In genomic region chr19:13411899-13412298, GRCh38 we compare ENCODE assay signal across 19 cellular contexts.
DNase-seq lines count a peak whose midpoint lies in the region; ATAC-seq, FAIRE-seq and TF ChIP-seq lines count a peak whose summit lies in the region.
"Had no signal": no experiment of that assay in that cellular context is flagged by ENCODE, and none has a peak within 500 bp of the region (broad histone marks: within the 10 kb centered on the region; RNA-seq: fewer than 3 reads in every experiment).

No MANE protein-coding gene starts in this region.

- SMC1A ChIA-PET in GM12878 (lab: Charles Lee; ENCODE audit: uncharacterized antibody, unreplicated experiment), result no interaction called here

- H3K79me2 ChIP-seq in GM12878 (ENCODE audit: control insufficient read depth, insufficient read depth, low read length), result no peaks in the 10 kb centered on the region

- no peak for FAIRE-seq in GM12878 (lab: Jason Lieb, UNC)
- FAIRE-seq: D721Med, H54 had no signal

- H3K27ac Mint-ChIP-seq in activated CD4-positive, alpha-beta T cell treated with anti-CD3 and anti-CD28 coated beads, Interleukin-2, amount 10 ng/mL, durations not matched to agents 24 days and 14 days, result no peak overlapping the region
- H3K27ac Mint-ChIP-seq: CD14-positive monocyte; CD4-positive, alpha-beta T cell; CD8-positive, alpha-beta memory T cell; HFFc6 had no signal

- no peak for ATAC-seq in GM12878
- no peak for ATAC-seq in HG02973 (IDR thresholded peaks at IDR 0.05; ENCODE audit: unreplicated experiment)

- H3K9me3 ChIP-seq in GM12878 (replicated peaks; ENCODE audit: control insufficient read depth, insufficient read depth, low read length) (no peaks in the 10 kb centered on the region; the same call in 2 of the 3 replicates), spleen (peaks cover 0 to 6% (median 0%) of the 10 kb centered on the region in 8 donors)
- H3K9me3 ChIP-seq: HAP-1 had no signal

- no peaks in the 10 kb centered on the region for H3K9me3 Mint-ChIP-seq in activated CD4-positive, alpha-beta T cell treated with anti-CD3 and anti-CD28 coated beads, Interleukin-2, amount 10 ng/mL, durations not matched to agents 24 days and 14 days
- H3K9me3 Mint-ChIP-seq: CD4-positive, alpha-beta T cell; HFFc6 had no signal

- peaks cover 4% of the 10 kb centered on the region for H3K4me1 ChIP-seq in GM12878 (ENCODE audit: control insufficient read depth, insufficient read depth, low read length)
- H3K4me1 ChIP-seq in spleen, result no peaks in the 10 kb centered on the region
- H3K4me1 ChIP-seq: HAP-1 had no signal

- no peaks in the 10 kb centered on the region for H4K20me1 ChIP-seq in GM12878 (ENCODE audit: control insufficient read depth, insufficient read depth)

- H3K4me2 ChIP-seq in GM12878 (ENCODE audit: control insufficient read depth, insufficient read depth), result 0 out of 2 replicates have a peak overlapping the region, but pooled peaks have one; percentile 22

- H2AFZ ChIP-seq in GM12878 (ENCODE audit: control insufficient read depth, low read depth, low read length), result no peak overlapping the region

- DNase-seq in GM06990 (ENCODE audit: extremely low read depth, insufficient read length) (peak; percentile 33), GM13977 (ENCODE audit: low spot score) (peak; percentile 20), GM12878 (ENCODE audit: low read depth, low spot score) (no peak), spleen (no peak), amniotic stem cell (lab: John Stamatoyannopoulos, UW) (no peak)
- no peak for DNase-seq in activated CD4-positive, alpha-beta T cell treated with anti-CD3 and anti-CD28 coated beads, Interleukin-2, amount 10 ng/mL, durations not matched to agents 24 days and 14 days
- DNase-seq: CD4-positive, alpha-beta T cell; CD8-positive, alpha-beta memory T cell; DMS 273 treated with DMSO at 0.1 percent for 48 hours; DMS79; EL; GDM1; GOT3; HFFc6 had no signal

- TF ChIP-seq RAD21 in GM12878 (IDR thresholded peaks at IDR 0.05; ENCODE audit: insufficient read depth, low read depth, low read length), result no peak

- H3K4me3 Mint-ChIP-seq in activated CD4-positive, alpha-beta T cell treated with anti-CD3 and anti-CD28 coated beads, Interleukin-2, amount 10 ng/mL, durations not matched to agents 24 days and 14 days, result no peak overlapping the region
- H3K4me3 Mint-ChIP-seq: CD14-positive monocyte; CD4-positive, alpha-beta T cell; CD8-positive, alpha-beta memory T cell; HFFc6 had no signal

- no peaks in the 10 kb centered on the region for H3K27me3 Mint-ChIP-seq in activated CD4-positive, alpha-beta T cell treated with anti-CD3 and anti-CD28 coated beads, Interleukin-2, amount 10 ng/mL, durations not matched to agents 24 days and 14 days

- TF ChIP-seq EP300 in GM12878 (IDR thresholded peaks at IDR 0.05; ENCODE audit: borderline replicate concordance in 1 of 2, control insufficient read depth in 1 of 2, low read depth in 2 of 2, low read length in 2 of 2), result no peak

- in situ Hi-C loops in GM13977 (cut with MboI; ENCODE audit: low pct_unique_long_range_greater_than_20kb, low sequenced_read_pairs, unreplicated experiment) (no loop called here), GM12878 (cut with MboI) (no loop called here)

- H3K27me3 ChIP-seq in GM06990 (replicated peaks; ENCODE audit: control insufficient read depth, insufficient read depth, low read length) (no peaks in the 10 kb centered on the region), GM12878 (replicated peaks in 1 of 2; ENCODE audit: control insufficient read depth in 2 of 2, insufficient read depth in 2 of 2, low read length in 1 of 2) (no peaks in the 10 kb centered on the region), spleen (replicated peaks in 1 of 7) (peaks cover 0 to 19% (median 0%) of the 10 kb centered on the region in 7 donors)

- H3K36me3 ChIP-seq in GM06990 (ENCODE audit: control insufficient read depth, insufficient read depth, low read length), result no peaks in the 10 kb centered on the region
- no peaks in the 10 kb centered on the region for H3K36me3 ChIP-seq in GM12878 (ENCODE audit: control insufficient read depth in 2 of 2, insufficient read depth in 2 of 2, low read length in 1 of 2)
- H3K36me3 ChIP-seq in spleen, result no peaks in the 10 kb centered on the region
- H3K36me3 ChIP-seq: HAP-1 had no signal

- H3K9ac ChIP-seq in GM12878 (ENCODE audit: control insufficient read depth, insufficient read depth, low read length), result no peak overlapping the region

- RAD21 ChIA-PET in GM12878 (lab: Charles Lee; ENCODE audit: unreplicated experiment), result no interaction called here

- 7% methylated on average over 6 of the region's 6 CpGs for WGBS in GM12878 (ENCODE audit: insufficient coverage, insufficient replicate concordance, low lambda C conversion rate, missing lambda C conversion rate)
- 82 to 92% (median 86%) methylated on average over 6 of the region's 6 CpGs for WGBS in spleen, 5 donors

- TF ChIP-seq POLR2A in GM12878 (IDR thresholded peaks at IDR 0.05; ENCODE audit: low read depth, low read length) (no peak), spleen (IDR thresholded peaks at IDR 0.05) (no peak)

- POLR2A ChIA-PET in GM12878 (lab: Charles Lee), result no interaction called here

- no peaks in the 10 kb centered on the region for H3K4me1 Mint-ChIP-seq in activated CD4-positive, alpha-beta T cell treated with anti-CD3 and anti-CD28 coated beads, Interleukin-2, amount 10 ng/mL, durations not matched to agents 24 days and 14 days
- H3K4me1 Mint-ChIP-seq: CD14-positive monocyte; CD8-positive, alpha-beta memory T cell had no signal

- no TSS peak for BruUV-seq in GM12878 (replicated peaks; lab: Mats Ljungman, UMichigan)

- CTCF ChIA-PET in GM12878 (lab: Yijun Ruan, JAX), result no interaction called here

- H3K27ac ChIP-seq in GM12878 (ENCODE audit: control insufficient read depth, insufficient read depth) (no peak overlapping the region), spleen (no peak overlapping the region)

- TF ChIP-seq CTCF in GM06990 (IDR thresholded peaks at IDR 0.05; ENCODE audit: insufficient read depth, low read length, poor library complexity, severe bottlenecking) (no peak), GM13977 (IDR thresholded peaks at IDR 0.05; ENCODE audit: extremely low read depth, insufficient read depth, missing control alignments) (no peak), GM12878 (IDR thresholded peaks at IDR 0.05 in 2 of 3, conservative IDR thresholded peaks at IDR 0.05 in 1 of 3; ENCODE audit: control insufficient read depth in 2 of 3, extremely low read depth in 1 of 3, insufficient read depth in 1 of 3, low read depth in 3 of 3, low read length in 3 of 3) (no peak), spleen (IDR thresholded peaks at IDR 0.05 in 8 of 11, conservative IDR thresholded peaks at IDR 0.05 in 3 of 11) (no peak)

- intact Hi-C loops in GM12878 (cut with micrococcal nuclease; ENCODE audit: unreplicated experiment), result no loop called here
- intact Hi-C loops in spleen (cut with DNase I; ENCODE audit: low total_unique reads), result no loop called here
- intact Hi-C loops in activated CD4-positive, alpha-beta T cell treated with anti-CD3 and anti-CD28 coated beads, Interleukin-2, amount 10 ng/mL, durations not matched to agents 24 days and 14 days (cut with micrococcal nuclease), result no loop called here

- H3K4me3 ChIP-seq in GM06990 (replicated peaks; ENCODE audit: low read depth, low read length), result no peak overlapping the region
- no peak overlapping the region for H3K4me3 ChIP-seq in GM12878
- no peak overlapping the region for H3K4me3 ChIP-seq in spleen
- H3K4me3 ChIP-seq: HAP-1 had no signal

- H3K36me3 Mint-ChIP-seq in activated CD4-positive, alpha-beta T cell treated with anti-CD3 and anti-CD28 coated beads, Interleukin-2, amount 10 ng/mL, durations not matched to agents 24 days and 14 days (ENCODE audit: low read depth), result no peaks in the 10 kb centered on the region
- H3K36me3 Mint-ChIP-seq: CD14-positive monocyte; CD8-positive, alpha-beta memory T cell had no signal

TF ChIP-seq in GM12878, 131 proteins besides CTCF, POLR2A, EP300 and RAD21:
- 0 out of 2 replicates have a peak, but pooled peaks have one; percentile 24 for TF ChIP-seq RUNX3 (IDR thresholded peaks at IDR 0.05; ENCODE audit: low read length)
- TF ChIP-seq, protein P1, sequence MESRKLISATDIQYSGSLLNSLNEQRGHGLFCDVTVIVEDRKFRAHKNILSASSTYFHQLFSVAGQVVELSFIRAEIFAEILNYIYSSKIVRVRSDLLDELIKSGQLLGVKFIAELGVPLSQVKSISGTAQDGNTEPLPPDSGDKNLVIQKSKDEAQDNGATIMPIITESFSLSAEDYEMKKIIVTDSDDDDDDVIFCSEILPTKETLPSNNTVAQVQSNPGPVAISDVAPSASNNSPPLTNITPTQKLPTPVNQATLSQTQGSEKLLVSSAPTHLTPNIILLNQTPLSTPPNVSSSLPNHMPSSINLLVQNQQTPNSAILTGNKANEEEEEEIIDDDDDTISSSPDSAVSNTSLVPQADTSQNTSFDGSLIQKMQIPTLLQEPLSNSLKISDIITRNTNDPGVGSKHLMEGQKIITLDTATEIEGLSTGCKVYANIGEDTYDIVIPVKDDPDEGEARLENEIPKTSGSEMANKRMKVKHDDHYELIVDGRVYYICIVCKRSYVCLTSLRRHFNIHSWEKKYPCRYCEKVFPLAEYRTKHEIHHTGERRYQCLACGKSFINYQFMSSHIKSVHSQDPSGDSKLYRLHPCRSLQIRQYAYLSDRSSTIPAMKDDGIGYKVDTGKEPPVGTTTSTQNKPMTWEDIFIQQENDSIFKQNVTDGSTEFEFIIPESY (IDR thresholded peaks at IDR 0.05), result no peak

Comparison
In these comparisons a context has a peak if more than half of its experiments do, and no peak if none do; other contexts are left out.
1. DNase-seq: peak in GM06990 (single experiment) and GM13977 (single experiment); none in GM12878 (single experiment), spleen (single experiment), activated CD4-positive, alpha-beta T cell treated with anti-CD3 and anti-CD28 coated beads, Interleukin-2, amount 10 ng/mL, durations not matched to agents 24 days and 14 days (single experiment) and amniotic stem cell (single experiment).